17 cellular contexts compared by ENCODE assay signal in the genomic region with DNA sequence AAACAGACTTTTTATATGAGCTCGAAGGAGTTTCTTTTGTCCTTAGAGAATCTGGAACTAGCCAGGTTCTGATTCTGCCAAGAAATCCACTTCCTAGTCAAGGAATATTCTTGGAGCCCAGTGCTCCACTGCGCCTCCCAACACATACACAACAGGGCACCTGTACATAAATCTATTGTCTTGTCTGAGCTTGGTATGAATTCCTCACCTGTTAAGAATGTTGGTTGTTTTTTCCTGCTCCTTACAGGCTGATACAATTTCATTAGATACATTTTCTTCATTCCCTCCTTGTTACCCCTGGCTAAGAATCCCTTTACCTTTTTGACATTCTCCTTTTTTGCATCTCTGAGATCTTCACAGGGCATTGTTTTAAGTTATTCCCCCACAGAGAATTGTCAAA. TPM values are rescaled to one million over a fixed set of nuclear protein-coding genes. Genes with fewer than 3 reads are reported as not detected.
DNase-seq lines count a peak whose midpoint lies in the region; ATAC-seq and TF ChIP-seq lines count a peak whose summit lies in the region.
"Had no signal": no experiment of that assay in that cellular context is flagged by ENCODE, and none has a peak within 500 bp of the region (broad histone marks: within the 10 kb centered on the region; RNA-seq: fewer than 3 reads in every experiment).

No MANE protein-coding gene starts in this region.

- H3K4me3 ChIP-seq in HUES48 (ENCODE audit: low read depth, low read length) (no peak overlapping the region), RWPE2 (ENCODE audit: severe bottlenecking) (no peak overlapping the region), iPS-20b (ENCODE audit: low read length) (no peak overlapping the region)
- H3K4me3 ChIP-seq: K562, SK-N-MC had no signal

- no peak for DNase-seq in RWPE2 (ENCODE audit: low spot score)
- no peak for DNase-seq in type B pancreatic cell (ENCODE audit: extremely low spot score, unreplicated experiment)
- DNase-seq in NCI-H146 (lab: John Stamatoyannopoulos, UW) = no peak
- DNase-seq: ACHN, AML-193, H7, NCI-H1436 treated with DMSO at 0.1 percent for 48 hours, NCI-H2081, NCI-H774 had no signal

- H3K36me3 Mint-ChIP-seq in type B pancreatic cell = no peaks in the 10 kb centered on the region
- H3K36me3 Mint-ChIP-seq: CD14-positive monocyte had no signal

- H3K27me3 Mint-ChIP-seq in type B pancreatic cell = no peaks in the 10 kb centered on the region

- H3K27me3 ChIP-seq in HUES48 (ENCODE audit: control insufficient read depth, insufficient read depth, low read length) (no peaks in the 10 kb centered on the region), RWPE2 (ENCODE audit: insufficient read depth, poor library complexity, severe bottlenecking) (no peaks in the 10 kb centered on the region), iPS-20b (ENCODE audit: insufficient read depth, low read length) (no peaks in the 10 kb centered on the region)

- H3K4me1 ChIP-seq in HUES48 (ENCODE audit: control insufficient read depth, insufficient read depth, low read length) = peaks cover 31% of the 10 kb centered on the region
- H3K4me1 ChIP-seq in RWPE2 (ENCODE audit: insufficient read depth, poor library complexity, severe bottlenecking) = no peaks in the 10 kb centered on the region
- H3K4me1 ChIP-seq in iPS-20b (ENCODE audit: insufficient read depth, low read length) = peaks cover 28% of the 10 kb centered on the region

- no peaks in the 10 kb centered on the region for H3K9me3 ChIP-seq in HUES48 (ENCODE audit: control insufficient read depth, insufficient read depth, low read length)
- no peaks in the 10 kb centered on the region for H3K9me3 ChIP-seq in RWPE2 (ENCODE audit: severe bottlenecking)
- no peaks in the 10 kb centered on the region for H3K9me3 ChIP-seq in iPS-20b (ENCODE audit: insufficient read depth, low read depth, low read length)

- peak overlapping the region; percentile 87 for H3K27ac Mint-ChIP-seq in type B pancreatic cell
- H3K27ac Mint-ChIP-seq: CD14-positive monocyte had no signal

- H3K27ac ChIP-seq in HUES48 (ENCODE audit: low read depth, low read length) = peak overlapping the region; percentile 26
- no peak overlapping the region for H3K27ac ChIP-seq in RWPE2 (ENCODE audit: poor library complexity, severe bottlenecking)
- no peak overlapping the region for H3K27ac ChIP-seq in iPS-20b (ENCODE audit: low read length)
- H3K27ac ChIP-seq: SK-N-MC had no signal

- H3K4me3 Mint-ChIP-seq in type B pancreatic cell = peak overlapping the region; percentile 45
- H3K4me3 Mint-ChIP-seq: CD14-positive monocyte had no signal

- peak; percentile 49; the same call in 1 of the 3 replicates for ATAC-seq in RWPE2 (ENCODE audit: low read depth)
- no peak for ATAC-seq in HG02973 (IDR thresholded peaks at IDR 0.05; ENCODE audit: unreplicated experiment)
- ATAC-seq in SK-N-SH treated with all-trans-retinoic acid at 6 μM for 48 hours = no peak
- ATAC-seq: K562, Right ventricle myocardium inferior had no signal

- TF ChIP-seq CTCF in RWPE2 (IDR thresholded peaks at IDR 0.05; ENCODE audit: poor library complexity, severe bottlenecking) = no peak
- no peak for TF ChIP-seq CTCF in type B pancreatic cell (conservative IDR thresholded peaks at IDR 0.05)

- H3K9me3 Mint-ChIP-seq in type B pancreatic cell = no peaks in the 10 kb centered on the region

- peaks cover 23% of the 10 kb centered on the region; the same call in 1 of the 2 replicates for H3K36me3 ChIP-seq in HUES48 (ENCODE audit: control insufficient read depth, insufficient read depth, low read length)
- no peaks in the 10 kb centered on the region for H3K36me3 ChIP-seq in RWPE2 (ENCODE audit: low read depth)
- no peaks in the 10 kb centered on the region for H3K36me3 ChIP-seq in iPS-20b (ENCODE audit: insufficient read depth, low read depth, low read length)

- H3K9ac ChIP-seq in HUES48 (ENCODE audit: low read depth, low read length) (no peak overlapping the region), iPS-20b (ENCODE audit: low read depth, low read length) (peak overlapping the region; percentile 39; the same call in 1 of the 2 replicates)

- peaks cover 33% of the 10 kb centered on the region for H3K4me1 Mint-ChIP-seq in type B pancreatic cell (ENCODE audit: unreplicated experiment)
- H3K4me1 Mint-ChIP-seq: CD14-positive monocyte had no signal

TF ChIP-seq in SK-N-SH treated with all-trans-retinoic acid at 6 μM for 48 hours, 23 proteins besides CTCF, POLR2A, EP300 and RAD21:
- no peak for TF ChIP-seq ESRRG (CRISPR knock-in tag; IDR thresholded peaks at IDR 0.05)
- TF ChIP-seq ZNF70 (CRISPR knock-in tag; IDR thresholded peaks at IDR 0.05) = no peak
- TF ChIP-seq OSR1 (CRISPR knock-in tag; IDR thresholded peaks at IDR 0.05) = no peak
- TF ChIP-seq, protein P1, sequence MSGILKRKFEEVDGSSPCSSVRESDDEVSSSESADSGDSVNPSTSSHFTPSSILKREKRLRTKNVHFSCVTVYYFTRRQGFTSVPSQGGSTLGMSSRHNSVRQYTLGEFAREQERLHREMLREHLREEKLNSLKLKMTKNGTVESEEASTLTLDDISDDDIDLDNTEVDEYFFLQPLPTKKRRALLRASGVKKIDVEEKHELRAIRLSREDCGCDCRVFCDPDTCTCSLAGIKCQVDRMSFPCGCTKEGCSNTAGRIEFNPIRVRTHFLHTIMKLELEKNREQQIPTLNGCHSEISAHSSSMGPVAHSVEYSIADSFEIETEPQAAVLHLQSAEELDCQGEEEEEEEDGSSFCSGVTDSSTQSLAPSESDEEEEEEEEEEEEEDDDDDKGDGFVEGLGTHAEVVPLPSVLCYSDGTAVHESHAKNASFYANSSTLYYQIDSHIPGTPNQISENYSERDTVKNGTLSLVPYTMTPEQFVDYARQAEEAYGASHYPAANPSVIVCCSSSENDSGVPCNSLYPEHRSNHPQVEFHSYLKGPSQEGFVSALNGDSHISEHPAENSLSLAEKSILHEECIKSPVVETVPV (CRISPR knock-in tag; IDR thresholded peaks at IDR 0.05) = no peak
- TF ChIP-seq PPARA (CRISPR knock-in tag; IDR thresholded peaks at IDR 0.05; ENCODE audit: borderline replicate concordance) = no peak
- TF ChIP-seq ZNF8 (CRISPR knock-in tag; IDR thresholded peaks at IDR 0.05) = no peak
- no peak for TF ChIP-seq ARNTL (CRISPR knock-in tag; IDR thresholded peaks at IDR 0.05; ENCODE audit: borderline replicate concordance, low read depth)
- no peak for TF ChIP-seq BACH2 (CRISPR knock-in tag; IDR thresholded peaks at IDR 0.05; ENCODE audit: borderline replicate concordance)
- TF ChIP-seq ZFP3 (CRISPR knock-in tag; IDR thresholded peaks at IDR 0.05) = no peak
- no peak for TF ChIP-seq CSDC2 (CRISPR knock-in tag; IDR thresholded peaks at IDR 0.05)
- no peak for TF ChIP-seq SNAI2 (CRISPR knock-in tag; IDR thresholded peaks at IDR 0.05)
- TF ChIP-seq ZFP30 (CRISPR knock-in tag; IDR thresholded peaks at IDR 0.05) = no peak
- no peak for TF ChIP-seq ZNF565 (CRISPR knock-in tag; conservative IDR thresholded peaks at IDR 0.05; ENCODE audit: low read depth)
- TF ChIP-seq, protein P2, sequence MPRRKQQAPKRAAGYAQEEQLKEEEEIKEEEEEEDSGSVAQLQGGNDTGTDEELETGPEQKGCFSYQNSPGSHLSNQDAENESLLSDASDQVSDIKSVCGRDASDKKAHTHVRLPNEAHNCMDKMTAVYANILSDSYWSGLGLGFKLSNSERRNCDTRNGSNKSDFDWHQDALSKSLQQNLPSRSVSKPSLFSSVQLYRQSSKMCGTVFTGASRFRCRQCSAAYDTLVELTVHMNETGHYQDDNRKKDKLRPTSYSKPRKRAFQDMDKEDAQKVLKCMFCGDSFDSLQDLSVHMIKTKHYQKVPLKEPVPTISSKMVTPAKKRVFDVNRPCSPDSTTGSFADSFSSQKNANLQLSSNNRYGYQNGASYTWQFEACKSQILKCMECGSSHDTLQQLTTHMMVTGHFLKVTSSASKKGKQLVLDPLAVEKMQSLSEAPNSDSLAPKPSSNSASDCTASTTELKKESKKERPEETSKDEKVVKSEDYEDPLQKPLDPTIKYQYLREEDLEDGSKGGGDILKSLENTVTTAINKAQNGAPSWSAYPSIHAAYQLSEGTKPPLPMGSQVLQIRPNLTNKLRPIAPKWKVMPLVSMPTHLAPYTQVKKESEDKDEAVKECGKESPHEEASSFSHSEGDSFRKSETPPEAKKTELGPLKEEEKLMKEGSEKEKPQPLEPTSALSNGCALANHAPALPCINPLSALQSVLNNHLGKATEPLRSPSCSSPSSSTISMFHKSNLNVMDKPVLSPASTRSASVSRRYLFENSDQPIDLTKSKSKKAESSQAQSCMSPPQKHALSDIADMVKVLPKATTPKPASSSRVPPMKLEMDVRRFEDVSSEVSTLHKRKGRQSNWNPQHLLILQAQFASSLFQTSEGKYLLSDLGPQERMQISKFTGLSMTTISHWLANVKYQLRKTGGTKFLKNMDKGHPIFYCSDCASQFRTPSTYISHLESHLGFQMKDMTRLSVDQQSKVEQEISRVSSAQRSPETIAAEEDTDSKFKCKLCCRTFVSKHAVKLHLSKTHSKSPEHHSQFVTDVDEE (CRISPR knock-in tag; IDR thresholded peaks at IDR 0.05) = no peak
- TF ChIP-seq, protein P3, sequence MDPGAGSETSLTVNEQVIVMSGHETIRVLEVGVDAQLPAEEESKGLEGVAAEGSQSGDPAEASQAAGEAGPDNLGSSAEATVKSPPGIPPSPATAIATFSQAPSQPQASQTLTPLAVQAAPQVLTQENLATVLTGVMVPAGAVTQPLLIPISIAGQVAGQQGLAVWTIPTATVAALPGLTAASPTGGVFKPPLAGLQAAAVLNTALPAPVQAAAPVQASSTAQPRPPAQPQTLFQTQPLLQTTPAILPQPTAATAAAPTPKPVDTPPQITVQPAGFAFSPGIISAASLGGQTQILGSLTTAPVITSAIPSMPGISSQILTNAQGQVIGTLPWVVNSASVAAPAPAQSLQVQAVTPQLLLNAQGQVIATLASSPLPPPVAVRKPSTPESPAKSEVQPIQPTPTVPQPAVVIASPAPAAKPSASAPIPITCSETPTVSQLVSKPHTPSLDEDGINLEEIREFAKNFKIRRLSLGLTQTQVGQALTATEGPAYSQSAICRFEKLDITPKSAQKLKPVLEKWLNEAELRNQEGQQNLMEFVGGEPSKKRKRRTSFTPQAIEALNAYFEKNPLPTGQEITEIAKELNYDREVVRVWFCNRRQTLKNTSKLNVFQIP (CRISPR knock-in tag; IDR thresholded peaks at IDR 0.05; ENCODE audit: borderline replicate concordance, low read depth) = no peak
- TF ChIP-seq GLIS3 (CRISPR knock-in tag; IDR thresholded peaks at IDR 0.05) = no peak
- no peak for TF ChIP-seq ISL1 (CRISPR knock-in tag; IDR thresholded peaks at IDR 0.05)
- TF ChIP-seq TOX (CRISPR knock-in tag; IDR thresholded peaks at IDR 0.05; ENCODE audit: borderline replicate concordance) = no peak

RNA-seq across cellular contexts. Expression of a gene that starts 56.0 kb away (rescaled TPM):
- total RNA-seq in type B pancreatic cell (ENCODE audit: low replicate concordance) = 50.0 and 68.6 TPM in 2 replicates
